Comparison of ENCODE assay signal across 2 cellular contexts in the genomic region with DNA sequence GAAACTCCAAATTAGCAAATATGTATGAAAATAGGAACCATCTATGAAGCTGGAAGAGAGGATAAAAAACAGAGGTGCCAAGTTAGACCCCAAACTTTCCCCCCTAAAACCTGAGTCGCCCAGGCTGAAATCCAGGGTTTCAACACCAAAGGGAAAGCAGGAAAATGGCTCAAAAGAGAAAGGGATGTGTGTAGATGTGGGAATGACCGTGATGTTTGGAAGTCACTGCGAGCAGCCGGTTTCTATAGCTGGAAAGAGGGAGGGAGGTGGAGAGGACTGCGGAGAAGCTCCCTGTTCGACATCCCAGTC.
TF ChIP-seq lines count a peak whose summit lies in the region.

No MANE protein-coding gene starts in this region.

TF ChIP-seq in H1, 55 proteins besides CTCF, POLR2A, EP300 and RAD21:
- 0 out of 2 replicates have a peak, but pooled peaks have one; percentile 40 for TF ChIP-seq SRF (IDR thresholded peaks at IDR 0.05; ENCODE audit: low read depth, low read length)
- no peak for TF ChIP-seq SIRT6 (IDR thresholded peaks at IDR 0.05; ENCODE audit: low read length)

TF ChIP-seq in neural cell, 6 proteins besides CTCF, POLR2A, EP300 and RAD21:
- no peak for TF ChIP-seq EZH2 (IDR thresholded peaks at IDR 0.05; ENCODE audit: borderline replicate concordance, insufficient read depth, low read length, poor library complexity, severe bottlenecking)
- TF ChIP-seq, protein P1, sequence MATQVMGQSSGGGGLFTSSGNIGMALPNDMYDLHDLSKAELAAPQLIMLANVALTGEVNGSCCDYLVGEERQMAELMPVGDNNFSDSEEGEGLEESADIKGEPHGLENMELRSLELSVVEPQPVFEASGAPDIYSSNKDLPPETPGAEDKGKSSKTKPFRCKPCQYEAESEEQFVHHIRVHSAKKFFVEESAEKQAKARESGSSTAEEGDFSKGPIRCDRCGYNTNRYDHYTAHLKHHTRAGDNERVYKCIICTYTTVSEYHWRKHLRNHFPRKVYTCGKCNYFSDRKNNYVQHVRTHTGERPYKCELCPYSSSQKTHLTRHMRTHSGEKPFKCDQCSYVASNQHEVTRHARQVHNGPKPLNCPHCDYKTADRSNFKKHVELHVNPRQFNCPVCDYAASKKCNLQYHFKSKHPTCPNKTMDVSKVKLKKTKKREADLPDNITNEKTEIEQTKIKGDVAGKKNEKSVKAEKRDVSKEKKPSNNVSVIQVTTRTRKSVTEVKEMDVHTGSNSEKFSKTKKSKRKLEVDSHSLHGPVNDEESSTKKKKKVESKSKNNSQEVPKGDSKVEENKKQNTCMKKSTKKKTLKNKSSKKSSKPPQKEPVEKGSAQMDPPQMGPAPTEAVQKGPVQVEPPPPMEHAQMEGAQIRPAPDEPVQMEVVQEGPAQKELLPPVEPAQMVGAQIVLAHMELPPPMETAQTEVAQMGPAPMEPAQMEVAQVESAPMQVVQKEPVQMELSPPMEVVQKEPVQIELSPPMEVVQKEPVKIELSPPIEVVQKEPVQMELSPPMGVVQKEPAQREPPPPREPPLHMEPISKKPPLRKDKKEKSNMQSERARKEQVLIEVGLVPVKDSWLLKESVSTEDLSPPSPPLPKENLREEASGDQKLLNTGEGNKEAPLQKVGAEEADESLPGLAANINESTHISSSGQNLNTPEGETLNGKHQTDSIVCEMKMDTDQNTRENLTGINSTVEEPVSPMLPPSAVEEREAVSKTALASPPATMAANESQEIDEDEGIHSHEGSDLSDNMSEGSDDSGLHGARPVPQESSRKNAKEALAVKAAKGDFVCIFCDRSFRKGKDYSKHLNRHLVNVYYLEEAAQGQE (IDR thresholded peaks at IDR 0.05; ENCODE audit: borderline replicate concordance): no peak
- no peak for TF ChIP-seq TAF1 (IDR thresholded peaks at IDR 0.05; ENCODE audit: low read depth)
- TF ChIP-seq MXI1 (conservative IDR thresholded peaks at IDR 0.05; ENCODE audit: poor library complexity, severe bottlenecking): no peak
- TF ChIP-seq SMC3 (conservative IDR thresholded peaks at IDR 0.05; ENCODE audit: poor library complexity): no peak
- TF ChIP-seq POLR2AphosphoS5 (IDR thresholded peaks at IDR 0.05): no peak
